ENCODE assay signal across 8 cellular contexts in the genomic region with DNA sequence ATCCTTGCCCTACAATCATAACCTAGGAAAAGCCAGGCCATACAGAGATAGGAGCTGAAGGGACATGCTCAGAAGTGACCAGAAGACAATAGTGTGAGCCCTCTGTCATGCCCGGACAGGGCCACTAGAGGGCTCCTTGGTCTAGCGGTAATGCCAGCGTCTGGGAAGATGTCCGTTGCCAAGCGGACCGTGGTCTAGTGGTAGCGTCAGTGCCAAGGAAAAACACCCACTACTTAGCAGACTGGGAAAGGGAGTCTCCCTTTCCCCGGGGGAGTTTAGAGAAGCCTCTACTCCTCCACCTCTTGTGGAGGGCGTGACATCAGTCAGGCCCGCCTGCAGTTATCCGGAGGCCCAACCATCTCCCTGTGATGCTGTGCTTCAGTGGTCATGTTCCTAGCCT. TPM values are rescaled to one million over a fixed set of nuclear protein-coding genes. Genes with fewer than 3 reads are reported as not detected.
DNase-seq lines count a peak whose midpoint lies in the region; ATAC-seq, FAIRE-seq and TF ChIP-seq lines count a peak whose summit lies in the region.
"Not testable (repeated sequence)": the region's sequence is repeated elsewhere in the genome, so short reads cannot be mapped to it uniquely, and the experiment has no call there.

No MANE protein-coding gene starts in this region.

- H3K9me3 Mint-ChIP-seq in CD8-positive, alpha-beta memory T cell; nephron progenitor cell; stimulated activated effector memory CD8-positive, alpha-beta T cell treated with anti-CD3 and anti-CD28 coated beads, Interleukin-12 subunit alpha, Interleukin-12 subunit beta, amount 100 ng/mL, for 72 hours: not testable (repeated sequence)

- not testable (repeated sequence) for H2AFZ ChIP-seq in K562 (ENCODE audit: low read depth, low read length)

- intact Hi-C loops in K562 (cut with micrococcal nuclease): loop anchor here (1.0 to 5.0 kb wide), 4 partner anchors 58 to 318 kb away; no protein-coding TSS in a partner anchor

- 47% methylated on average over 11 of the region's 11 CpGs for WGBS in K562 (ENCODE audit: insufficient coverage, low coverage, missing lambda C conversion rate)

- H3K27ac Mint-ChIP-seq in CD8-positive, alpha-beta memory T cell: peak overlapping the region in 2 of 8 donors; percentile 64 to 78
- not testable (repeated sequence) for H3K27ac Mint-ChIP-seq in nephron progenitor cell
- H3K27ac Mint-ChIP-seq in stimulated activated effector memory CD8-positive, alpha-beta T cell treated with anti-CD3 and anti-CD28 coated beads, Interleukin-12 subunit alpha, Interleukin-12 subunit beta, amount 100 ng/mL, for 72 hours: peak overlapping the region; percentile 64

- CTCF ChIA-PET in CD8-positive, alpha-beta memory T cell (lab: Charles Lee): interaction anchor here (0.7 to 3.4 kb wide), 5 partner anchors 15 to 254 kb away, joined by 3 to 18 read pairs (median 3); no protein-coding TSS in a partner anchor
- CTCF ChIA-PET in K562 (lab: Yijun Ruan, JAX; ENCODE audit: low intra/inter-chr PET ratio): interaction anchor here (1.0 to 1.4 kb wide), 2 partner anchors 49 to 320 kb away, joined by 3 read pairs; no protein-coding TSS in a partner anchor

- H3K27me3 Mint-ChIP-seq in CD8-positive, alpha-beta memory T cell; nephron progenitor cell (ENCODE audit: low read depth, poor library complexity): not testable (repeated sequence)

- not testable (repeated sequence) for H3K27ac ChIP-seq in CD8-positive, alpha-beta memory T cell (ENCODE audit: low read depth, low read length); K562 (ENCODE audit: extremely low read depth, low read depth, low read length); cardiac muscle cell

- not testable (repeated sequence) for H3K9me1 ChIP-seq in K562 (ENCODE audit: control insufficient read depth, insufficient read depth, low read length)

- TF ChIP-seq RAD21 in K562 (CRISPR knock-in tag; conservative IDR thresholded peaks at IDR 0.05 in 1 of 2, IDR thresholded peaks at IDR 0.05 in 1 of 2): peak; percentile 53 to 67

- not testable (repeated sequence) for TF ChIP-seq EP300 in K562 (IDR thresholded peaks at IDR 0.05; ENCODE audit: low read length)

- not testable (repeated sequence) for H3K79me2 ChIP-seq in K562 (ENCODE audit: control insufficient read depth, insufficient read depth, low read length)

- not testable (repeated sequence) for H3K4me1 ChIP-seq in CD8-positive, alpha-beta memory T cell (ENCODE audit: insufficient read depth, low read length); K562 (replicated peaks in 1 of 2; ENCODE audit: control insufficient read depth in 2 of 2, insufficient read depth in 2 of 2, low read length in 2 of 2); cardiac muscle cell (ENCODE audit: low read depth)

- H3K36me3 ChIP-seq in CD8-positive, alpha-beta memory T cell (ENCODE audit: insufficient read depth, low read length): peaks cover 19% of the 10 kb centered on the region
- H3K36me3 ChIP-seq in K562 (ENCODE audit: control insufficient read depth, insufficient read depth, low read length): peaks cover 67% of the 10 kb centered on the region
- H3K36me3 ChIP-seq in cardiac muscle cell: peaks cover 18% of the 10 kb centered on the region

- peak in 3 of 5 donors; percentile 27 to 50 (median 29) for DNase-seq in CD8-positive, alpha-beta memory T cell
- DNase-seq in HS-27A (ENCODE audit: low read depth) (peak; percentile 19), NCI-H526 (lab: John Stamatoyannopoulos, UW) (peak; percentile 48 to 73), K562 (ENCODE audit: extremely low read depth in 1 of 4, low spot score in 3 of 4) (peak in 1 of 4 experiments; percentile 66), cardiac muscle cell (ENCODE audit: low read depth in 1 of 2, low spot score in 1 of 2) (peak; percentile 56 to 76), nephron progenitor cell (peak; percentile 75)
- DNase-seq in activated CD4-positive, CD25-positive, alpha-beta regulatory T cell treated with anti-CD3 and anti-CD28 coated beads, Interleukin-2, amount 50 U/mL, for 72 hours: peak; percentile 57
- peak; percentile 41 to 76 for DNase-seq in stimulated activated effector memory CD8-positive, alpha-beta T cell treated with anti-CD3 and anti-CD28 coated beads, Interleukin-12 subunit alpha, Interleukin-12 subunit beta, amount 100 ng/mL, for 72 hours (ENCODE audit: low spot score in 2 of 2)

- H4K20me1 ChIP-seq in K562 (replicated peaks; ENCODE audit: control insufficient read depth, insufficient read depth, low read length): not testable (repeated sequence)

- peaks cover 1 to 10% (median 10%) of the 10 kb centered on the region in 3 donors for H3K4me1 Mint-ChIP-seq in CD8-positive, alpha-beta memory T cell
- H3K4me1 Mint-ChIP-seq in nephron progenitor cell: not testable (repeated sequence)
- H3K4me1 Mint-ChIP-seq in stimulated activated effector memory CD8-positive, alpha-beta T cell treated with anti-CD3 and anti-CD28 coated beads, Interleukin-12 subunit alpha, Interleukin-12 subunit beta, amount 100 ng/mL, for 72 hours: peaks cover 20% of the 10 kb centered on the region

- peak overlapping the region in 1 of 7 donors; percentile 23 for H3K4me3 Mint-ChIP-seq in CD8-positive, alpha-beta memory T cell
- not testable (repeated sequence) for H3K4me3 Mint-ChIP-seq in nephron progenitor cell; stimulated activated effector memory CD8-positive, alpha-beta T cell treated with anti-CD3 and anti-CD28 coated beads, Interleukin-12 subunit alpha, Interleukin-12 subunit beta, amount 100 ng/mL, for 72 hours

- H3K9me3 ChIP-seq in CD8-positive, alpha-beta memory T cell (ENCODE audit: low read length); K562 (replicated peaks; ENCODE audit: control insufficient read depth, insufficient read depth, low read depth, low read length); cardiac muscle cell (ENCODE audit: low read depth): not testable (repeated sequence)

- ATAC-seq in K562: peak; percentile 54; the same call in 2 of the 3 replicates
- ATAC-seq in stimulated activated effector memory CD8-positive, alpha-beta T cell treated with anti-CD3 and anti-CD28 coated beads, Interleukin-12 subunit alpha, Interleukin-12 subunit beta, amount 100 ng/mL, for 72 hours: not testable (repeated sequence)

- TF ChIP-seq CTCF in K562 (IDR thresholded peaks at IDR 0.05 in 2 of 3, conservative IDR thresholded peaks at IDR 0.05 in 1 of 3; ENCODE audit: insufficient read depth in 2 of 3, low read depth in 1 of 3, low read length in 3 of 3) (peak; percentile 58 to 80 (median 66)), cardiac muscle cell (IDR thresholded peaks at IDR 0.05; ENCODE audit: low read depth, low read length) (peak; percentile 69), nephron progenitor cell (IDR thresholded peaks at IDR 0.05) (peak; percentile 79)

- not testable (repeated sequence) for H3K9ac ChIP-seq in K562 (ENCODE audit: insufficient read depth in 1 of 2, low read depth in 2 of 2, low read length in 2 of 2)

- not testable (repeated sequence) for BruUV-seq in K562 (replicated peaks; lab: Mats Ljungman, UMichigan)

- POLR2A ChIA-PET in CD8-positive, alpha-beta memory T cell (lab: Charles Lee): not testable (repeated sequence)
- POLR2A ChIA-PET in K562 (lab: Yijun Ruan, JAX): interaction anchor here (0.7 kb wide), 1 partner anchor 324 kb away, joined by 4 read pairs; no protein-coding TSS in a partner anchor

- FAIRE-seq in K562 (lab: Jason Lieb, UNC): peak; percentile 78

- in situ Hi-C loops in K562 (cut with MboI): loop anchor here (5.0 kb wide), 1 partner anchor 323 kb away; no protein-coding TSS in a partner anchor

- H3K36me3 Mint-ChIP-seq in CD8-positive, alpha-beta memory T cell: peaks cover 0 to 80% (median 23%) of the 10 kb centered on the region in 3 donors
- H3K36me3 Mint-ChIP-seq in nephron progenitor cell (ENCODE audit: low read depth): peaks cover 61% of the 10 kb centered on the region
- H3K36me3 Mint-ChIP-seq in stimulated activated effector memory CD8-positive, alpha-beta T cell treated with anti-CD3 and anti-CD28 coated beads, Interleukin-12 subunit alpha, Interleukin-12 subunit beta, amount 100 ng/mL, for 72 hours: peaks cover 69% of the 10 kb centered on the region

- H3K27me3 ChIP-seq in CD8-positive, alpha-beta memory T cell (ENCODE audit: insufficient read depth, low read length, poor library complexity, severe bottlenecking); K562 (ENCODE audit: control insufficient read depth in 2 of 2, insufficient read depth in 2 of 2, low read length in 2 of 2); cardiac muscle cell: not testable (repeated sequence)

- TF ChIP-seq POLR2A in K562 (conservative IDR thresholded peaks at IDR 0.05): not testable (repeated sequence)

- H3K4me2 ChIP-seq in K562 (ENCODE audit: insufficient read depth, low read length): not testable (repeated sequence)

- H3K4me3 ChIP-seq in CD8-positive, alpha-beta memory T cell (ENCODE audit: low read length); K562; cardiac muscle cell: not testable (repeated sequence)

RNA-seq across cellular contexts. Expression of a gene that starts 12.3 kb away (rescaled TPM):
- total RNA-seq in CD8-positive, alpha-beta memory T cell: 100 to 1,000 TPM; 114 to 130 TPM
- 138 TPM for polyA plus RNA-seq in CD8-positive, alpha-beta memory T cell
- total RNA-seq in K562 (2011; cell fraction: chromatin; rRNA removed; ENCODE audit: low replicate concordance): 49.5 and 58.1 TPM in 2 replicates
- total RNA-seq in K562 (2011; cell fraction: nucleolus; rRNA removed): 88.6 and 90.7 TPM in 2 replicates
- total RNA-seq in K562 (2011; cell fraction: nucleoplasm; rRNA removed): 115 and 166 TPM in 2 replicates
- total RNA-seq in K562 (2014; rRNA removed) (72.2 and 83.6 TPM in 2 replicates), K562 (2014; rRNA removed; fragmentation: Illumina TruSeq; extraction: Trizol) (131 and 149 TPM in 2 replicates), K562 (2015; rRNA removed; fragmentation: Illumina TruSeq; extraction: Trizol) (143 and 151 TPM in 2 replicates), K562 (2021) (106 and 108 TPM in 2 replicates), cardiac muscle cell (16.5 and 18.5 TPM in 2 replicates)
- polyA plus RNA-seq in K562 (2011; rRNA removed) (115 and 145 TPM in 2 replicates), K562 (2014; fragmentation: Illumina TruSeq; extraction: Trizol) (215 and 230 TPM in 2 replicates), K562 (2014; fragmentation: Nextera tagmentation; extraction: Ambion mirVana) (100 to 1,000 TPM; 197 to 285 TPM), K562 (2014; rRNA removed) (78.7 and 90.5 TPM in 2 replicates), cardiac muscle cell (47.9 and 52.0 TPM in 2 replicates)
- polyA plus RNA-seq in K562 (2011; cell fraction: cytosol; rRNA removed): 69.3 and 74.9 TPM in 2 replicates
- 35.7 and 37.4 TPM in 2 replicates for polyA plus RNA-seq in K562 (2011; cell fraction: nucleus; rRNA removed)
- 106 and 119 TPM in 2 replicates for polyA plus RNA-seq in K562 (2012)
- 101 and 103 TPM in 2 replicates for polyA minus RNA-seq in K562 (2011; rRNA and poly(A)+ RNA removed)
- 40.2 and 70.7 TPM in 2 replicates for polyA minus RNA-seq in K562 (2011; cell fraction: cytosol; rRNA and poly(A)+ RNA removed)
- 5.7 and 10.7 TPM in 2 replicates for polyA minus RNA-seq in K562 (2011; cell fraction: nucleus; rRNA and poly(A)+ RNA removed)

RNA-seq across cellular contexts. Expression of a gene that starts 44.2 kb away (rescaled TPM):
- total RNA-seq in CD8-positive, alpha-beta memory T cell: 100 to 1,000 TPM; 519 to 536 TPM
- 788 TPM for polyA plus RNA-seq in CD8-positive, alpha-beta memory T cell
- 173 and 189 TPM in 2 replicates for total RNA-seq in K562 (2011; cell fraction: chromatin; rRNA removed; ENCODE audit: low replicate concordance)
- total RNA-seq in K562 (2011; cell fraction: nucleolus; rRNA removed): 98.9 and 116 TPM in 2 replicates
- total RNA-seq in K562 (2011; cell fraction: nucleoplasm; rRNA removed): 132 and 136 TPM in 2 replicates
- 230 and 251 TPM in 2 replicates for total RNA-seq in K562 (2014; rRNA removed)
- total RNA-seq in K562 (2014; rRNA removed; fragmentation: Illumina TruSeq; extraction: Trizol): 271 and 311 TPM in 2 replicates
- total RNA-seq in K562 (2015; rRNA removed; fragmentation: Illumina TruSeq; extraction: Trizol): 270 and 271 TPM in 2 replicates
- 322 and 339 TPM in 2 replicates for total RNA-seq in K562 (2021)
- 485 and 488 TPM in 2 replicates for polyA plus RNA-seq in K562 (2011; rRNA removed)
- polyA plus RNA-seq in K562 (2011; cell fraction: cytosol; rRNA removed): 203 and 329 TPM in 2 replicates
- 186 and 410 TPM in 2 replicates for polyA plus RNA-seq in K562 (2011; cell fraction: nucleus; rRNA removed)
- 338 and 462 TPM in 2 replicates for polyA plus RNA-seq in K562 (2012)
- 310 and 337 TPM in 2 replicates for polyA plus RNA-seq in K562 (2014; fragmentation: Illumina TruSeq; extraction: Trizol)
- 100 to 1,000 TPM; 281 to 658 TPM for polyA plus RNA-seq in K562 (2014; fragmentation: Nextera tagmentation; extraction: Ambion mirVana)
- polyA plus RNA-seq in K562 (2014; rRNA removed): 269 and 277 TPM in 2 replicates
- 462 and 519 TPM in 2 replicates for polyA minus RNA-seq in K562 (2011; rRNA and poly(A)+ RNA removed)
- polyA minus RNA-seq in K562 (2011; cell fraction: cytosol; rRNA and poly(A)+ RNA removed): 151 and 156 TPM in 2 replicates
- polyA minus RNA-seq in K562 (2011; cell fraction: nucleus; rRNA and poly(A)+ RNA removed): 47.5 and 121 TPM in 2 replicates
- 64.2 and 81.2 TPM in 2 replicates for total RNA-seq in cardiac muscle cell
- polyA plus RNA-seq in cardiac muscle cell: 92.3 and 92.8 TPM in 2 replicates
